2 cellular contexts compared by ENCODE assay signal in genomic region chr2:36834721-36835120, GRCh38.
TF ChIP-seq lines count a peak whose summit lies in the region.

No MANE protein-coding gene starts in this region.

TF ChIP-seq in GM23338, 12 proteins besides CTCF, POLR2A, EP300 and RAD21:
- TF ChIP-seq ZNF331 (CRISPR knock-in tag; IDR thresholded peaks at IDR 0.05; ENCODE audit: low read depth): no peak
- peak; percentile 94 for TF ChIP-seq ZNF462 (CRISPR knock-in tag; IDR thresholded peaks at IDR 0.05)

TF ChIP-seq in GM12878, 131 proteins besides CTCF, POLR2A, EP300 and RAD21:
- TF ChIP-seq WRNIP1 (IDR thresholded peaks at IDR 0.05; ENCODE audit: borderline replicate concordance, low read depth, low read length) (no peak), SMARCA5 (IDR thresholded peaks at IDR 0.05) (no peak), JUNB (IDR thresholded peaks at IDR 0.05) (no peak), ZBED1 (IDR thresholded peaks at IDR 0.05; ENCODE audit: borderline replicate concordance) (no peak), LARP7 (IDR thresholded peaks at IDR 0.05) (no peak), NR2C1 (IDR thresholded peaks at IDR 0.05) (no peak), TCF12 (IDR thresholded peaks at IDR 0.05; ENCODE audit: low read depth, low read length) (no peak), IKZF2 (IDR thresholded peaks at IDR 0.05) (no peak), MLLT1 (IDR thresholded peaks at IDR 0.05) (no peak), USF2 (IDR thresholded peaks at IDR 0.05; ENCODE audit: borderline replicate concordance, low read depth, low read length) (no peak), CHD1 (IDR thresholded peaks at IDR 0.05; ENCODE audit: low read depth, low read length) (no peak), JUND (IDR thresholded peaks at IDR 0.05; ENCODE audit: low read depth, low read length) (no peak), CEBPZ (IDR thresholded peaks at IDR 0.05; ENCODE audit: low read depth, low read length) (no peak), NR2F1 (conservative IDR thresholded peaks at IDR 0.05) (no peak), ETV6 (conservative IDR thresholded peaks at IDR 0.05 in 1 of 2, IDR thresholded peaks at IDR 0.05 in 1 of 2; ENCODE audit: borderline replicate concordance in 1 of 2, low read depth in 1 of 2) (no peak), ESRRA (IDR thresholded peaks at IDR 0.05; ENCODE audit: low read length) (no peak)
- TF ChIP-seq, protein P1, sequence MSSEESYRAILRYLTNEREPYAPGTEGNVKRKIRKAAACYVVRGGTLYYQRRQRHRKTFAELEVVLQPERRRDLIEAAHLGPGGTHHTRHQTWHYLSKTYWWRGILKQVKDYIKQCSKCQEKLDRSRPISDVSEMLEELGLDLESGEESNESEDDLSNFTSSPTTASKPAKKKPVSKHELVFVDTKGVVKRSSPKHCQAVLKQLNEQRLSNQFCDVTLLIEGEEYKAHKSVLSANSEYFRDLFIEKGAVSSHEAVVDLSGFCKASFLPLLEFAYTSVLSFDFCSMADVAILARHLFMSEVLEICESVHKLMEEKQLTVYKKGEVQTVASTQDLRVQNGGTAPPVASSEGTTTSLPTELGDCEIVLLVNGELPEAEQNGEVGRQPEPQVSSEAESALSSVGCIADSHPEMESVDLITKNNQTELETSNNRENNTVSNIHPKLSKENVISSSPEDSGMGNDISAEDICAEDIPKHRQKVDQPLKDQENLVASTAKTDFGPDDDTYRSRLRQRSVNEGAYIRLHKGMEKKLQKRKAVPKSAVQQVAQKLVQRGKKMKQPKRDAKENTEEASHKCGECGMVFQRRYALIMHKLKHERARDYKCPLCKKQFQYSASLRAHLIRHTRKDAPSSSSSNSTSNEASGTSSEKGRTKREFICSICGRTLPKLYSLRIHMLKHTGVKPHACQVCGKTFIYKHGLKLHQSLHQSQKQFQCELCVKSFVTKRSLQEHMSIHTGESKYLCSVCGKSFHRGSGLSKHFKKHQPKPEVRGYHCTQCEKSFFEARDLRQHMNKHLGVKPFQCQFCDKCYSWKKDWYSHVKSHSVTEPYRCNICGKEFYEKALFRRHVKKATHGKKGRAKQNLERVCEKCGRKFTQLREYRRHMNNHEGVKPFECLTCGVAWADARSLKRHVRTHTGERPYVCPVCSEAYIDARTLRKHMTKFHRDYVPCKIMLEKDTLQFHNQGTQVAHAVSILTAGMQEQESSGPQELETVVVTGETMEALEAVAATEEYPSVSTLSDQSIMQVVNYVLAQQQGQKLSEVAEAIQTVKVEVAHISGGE (CRISPR knock-in tag; IDR thresholded peaks at IDR 0.05): no peak
TF ChIP-seq in GM12878: peak in this region for 0.
